In the genomic region with DNA sequence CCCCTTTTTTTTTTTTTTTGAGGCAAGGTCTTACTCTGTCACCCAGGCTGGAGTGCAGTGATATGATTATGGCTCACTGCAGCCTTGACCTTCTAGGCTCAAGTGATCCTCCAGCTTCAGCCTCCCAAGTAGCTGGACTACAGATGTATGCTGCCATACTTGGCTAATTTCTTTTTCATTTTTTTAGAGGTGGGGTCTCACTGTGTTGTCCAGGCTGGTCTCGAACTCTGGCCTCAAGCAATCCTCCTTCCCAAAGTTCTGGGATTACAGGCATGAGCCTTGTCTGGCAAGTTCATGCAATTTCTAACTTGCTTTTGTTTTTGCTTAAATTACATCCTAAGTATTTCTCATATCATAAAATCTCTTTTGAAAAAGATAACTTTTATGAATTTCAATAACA, we compare ENCODE assay signal across 1 cellular context.
TF ChIP-seq lines count a peak whose summit lies in the region.

No MANE protein-coding gene starts in this region.

TF ChIP-seq in HepG2, 621 proteins besides CTCF, POLR2A, EP300 and RAD21:
- TF ChIP-seq ETV6 (CRISPR knock-in tag; conservative IDR thresholded peaks at IDR 0.05) (no peak), ZNF121 (CRISPR knock-in tag; IDR thresholded peaks at IDR 0.05) (peak; percentile 75)
